Comparison of ENCODE assay signal across 20 cellular contexts in genomic region chr12:49335118-49335954, GRCh38. TPM values are rescaled to one million over a fixed set of nuclear protein-coding genes. Genes with fewer than 3 reads are reported as not detected.
DNase-seq lines count a peak whose midpoint lies in the region; ATAC-seq, FAIRE-seq and TF ChIP-seq lines count a peak whose summit lies in the region.
"Had no signal": no experiment of that assay in that cellular context is flagged by ENCODE, and none has a peak within 500 bp of the region (broad histone marks: within the 10 kb centered on the region; RNA-seq: fewer than 3 reads in every experiment).

No MANE protein-coding gene starts in this region.

- H3K79me2 ChIP-seq in K562 (ENCODE audit: control insufficient read depth, insufficient read depth, low read length): no peaks in the 10 kb centered on the region

- no peak overlapping the region for H3K4me2 ChIP-seq in K562 (ENCODE audit: insufficient read depth, low read length)

- CTCF ChIA-PET in activated naive CD4-positive, alpha-beta T cell treated with anti-CD3 and anti-CD28 coated beads, Interleukin-2, amount 10 ng/mL, durations not matched to agents 7 days and 5 days (lab: Charles Lee): interaction anchor here (0.7 to 4.8 kb wide), 6 partner anchors 12 to 247 kb away, joined by 3 to 27 read pairs (median 3); partner anchors contain the start of genes DNAJC22, PRPH, SPATS2 and TROAP
- CTCF ChIA-PET in K562 (lab: Yijun Ruan, JAX; ENCODE audit: low intra/inter-chr PET ratio): interaction anchor here (3.8 kb wide), 1 partner anchor 46 kb away, joined by 27 read pairs; no protein-coding TSS in a partner anchor
- CTCF ChIA-PET in naive thymus-derived CD4-positive, alpha-beta T cell (lab: Charles Lee): interaction anchor here (0.9 to 4.4 kb wide), 3 partner anchors 9 to 47 kb away, joined by 4 to 27 read pairs (median 5); partner anchors contain the start of gene DNAJC22

- H3K36me3 Mint-ChIP-seq in activated naive CD4-positive, alpha-beta T cell treated with anti-CD3 and anti-CD28 coated beads, Interleukin-2, amount 50 U/mL, for 24 hours: peaks cover 2% of the 10 kb centered on the region
- peaks cover 17% of the 10 kb centered on the region for H3K36me3 Mint-ChIP-seq in activated naive CD4-positive, alpha-beta T cell treated with anti-CD3 and anti-CD28 coated beads, Interleukin-2, amount 10 ng/mL, durations not matched to agents 7 days and 5 days
- peaks cover 0 to 16% (median 0%) of the 10 kb centered on the region in 5 donors for H3K36me3 Mint-ChIP-seq in naive thymus-derived CD4-positive, alpha-beta T cell
- no peaks in the 10 kb centered on the region for H3K36me3 Mint-ChIP-seq in activated T-cell treated with anti-CD3 and anti-CD28 coated beads, Interleukin-2, amount 50 U/mL, for 4 hours (ENCODE audit: insufficient read depth)

- no peak overlapping the region for H2AFZ ChIP-seq in K562 (ENCODE audit: low read depth, low read length)

- no peak for TF ChIP-seq RAD21 in K562 (CRISPR knock-in tag; conservative IDR thresholded peaks at IDR 0.05 in 1 of 2, IDR thresholded peaks at IDR 0.05 in 1 of 2)

- no peak for DNase-seq in activated naive CD4-positive, alpha-beta T cell treated with anti-CD3 and anti-CD28 coated beads, Interleukin-2, amount 10 ng/mL, durations not matched to agents 7 days and 5 days
- DNase-seq in K562 (ENCODE audit: extremely low read depth in 1 of 4, low spot score in 3 of 4) (no peak), Ammon's horn (ENCODE audit: low spot score) (no peak)
- DNase-seq in naive thymus-derived CD4-positive, alpha-beta T cell: no peak
- DNase-seq in activated T-cell treated with anti-CD3 and anti-CD28 coated beads, Interleukin-2, amount 50 U/mL, for 4 hours: no peak
- no peak for DNase-seq in stimulated activated CD4-positive, alpha-beta T cell treated with anti-CD3 and anti-CD28 coated beads, Interleukin-2, amount 100 ng/mL, for 24 hours
- DNase-seq: activated CD8-positive, alpha-beta memory T cell treated with anti-CD3 and anti-CD28 coated beads, Interleukin-2, amount 10 ng/mL, durations not matched to agents 7 days and 5 days; COR-L47; NCI-H1436 treated with DMSO at 0.1 percent for 48 hours; NCI-H226; uterus had no signal

- H3K4me1 ChIP-seq in K562 (replicated peaks in 1 of 2; ENCODE audit: control insufficient read depth in 2 of 2, insufficient read depth in 2 of 2, low read length in 2 of 2): peaks cover 11 to 47% of the 10 kb centered on the region in 2 experiments
- H3K4me1 ChIP-seq in naive thymus-derived CD4-positive, alpha-beta T cell (ENCODE audit: control insufficient read depth in 2 of 2, insufficient read depth in 2 of 2, low read length in 2 of 2): peaks cover 8 to 9% of the 10 kb centered on the region in 2 donors
- H3K4me1 ChIP-seq: uterus had no signal

- TF ChIP-seq CTCF in K562 (IDR thresholded peaks at IDR 0.05 in 2 of 3, conservative IDR thresholded peaks at IDR 0.05 in 1 of 3; ENCODE audit: insufficient read depth in 2 of 3, low read depth in 1 of 3, low read length in 3 of 3): no peak

- intact Hi-C loops in K562 (cut with micrococcal nuclease): no loop called here
- intact Hi-C loops in naive thymus-derived CD4-positive, alpha-beta T cell (cut with micrococcal nuclease): loop anchor here in 1 of 2 donors (5.0 kb wide), 1 partner anchor 353 kb away; no protein-coding TSS in a partner anchor

- H3K27ac Mint-ChIP-seq in activated naive CD4-positive, alpha-beta T cell treated with anti-CD3 and anti-CD28 coated beads, Interleukin-2, amount 50 U/mL, for 24 hours: peak overlapping the region; percentile 55
- no peak overlapping the region for H3K27ac Mint-ChIP-seq in activated naive CD4-positive, alpha-beta T cell treated with anti-CD3 and anti-CD28 coated beads, Interleukin-2, amount 10 ng/mL, durations not matched to agents 7 days and 5 days
- peak overlapping the region in 3 of 9 donors; percentile 24 to 71 (median 36) for H3K27ac Mint-ChIP-seq in naive thymus-derived CD4-positive, alpha-beta T cell
- H3K27ac Mint-ChIP-seq: activated CD8-positive, alpha-beta memory T cell treated with anti-CD3 and anti-CD28 coated beads, Interleukin-2, amount 10 ng/mL, durations not matched to agents 7 days and 5 days; dendritic cell treated with granulocyte-macrophage colony-stimulating factor and Interleukin-4, amounts not matched to agents 40 ng/mL and 50 ng/mL, for 4 days had no signal

- peaks cover 27% of the 10 kb centered on the region for H3K4me1 Mint-ChIP-seq in activated naive CD4-positive, alpha-beta T cell treated with anti-CD3 and anti-CD28 coated beads, Interleukin-2, amount 50 U/mL, for 24 hours
- H3K4me1 Mint-ChIP-seq in activated naive CD4-positive, alpha-beta T cell treated with anti-CD3 and anti-CD28 coated beads, Interleukin-2, amount 10 ng/mL, durations not matched to agents 7 days and 5 days: peaks cover 23% of the 10 kb centered on the region
- H3K4me1 Mint-ChIP-seq in naive thymus-derived CD4-positive, alpha-beta T cell: peaks cover 16 to 34% (median 32%) of the 10 kb centered on the region in 7 donors
- peaks cover 15% of the 10 kb centered on the region for H3K4me1 Mint-ChIP-seq in activated T-cell treated with anti-CD3 and anti-CD28 coated beads, Interleukin-2, amount 50 U/mL, for 4 hours (ENCODE audit: low read depth)

- H3K4me3 ChIP-seq in K562: no peak overlapping the region
- no peak overlapping the region for H3K4me3 ChIP-seq in naive thymus-derived CD4-positive, alpha-beta T cell (ENCODE audit: low read length)
- H3K4me3 ChIP-seq: right atrium auricular region, stomach, uterus had no signal

- peaks cover 47% of the 10 kb centered on the region for H3K27me3 Mint-ChIP-seq in activated naive CD4-positive, alpha-beta T cell treated with anti-CD3 and anti-CD28 coated beads, Interleukin-2, amount 50 U/mL, for 24 hours
- peaks cover 88% of the 10 kb centered on the region for H3K27me3 Mint-ChIP-seq in activated naive CD4-positive, alpha-beta T cell treated with anti-CD3 and anti-CD28 coated beads, Interleukin-2, amount 10 ng/mL, durations not matched to agents 7 days and 5 days
- peaks cover 62 to 80% (median 76%) of the 10 kb centered on the region in 5 donors for H3K27me3 Mint-ChIP-seq in naive thymus-derived CD4-positive, alpha-beta T cell
- peaks cover 74% of the 10 kb centered on the region for H3K27me3 Mint-ChIP-seq in activated T-cell treated with anti-CD3 and anti-CD28 coated beads, Interleukin-2, amount 50 U/mL, for 4 hours (ENCODE audit: low read depth)

- H3K9me1 ChIP-seq in K562 (ENCODE audit: control insufficient read depth, insufficient read depth, low read length): peaks cover 3% of the 10 kb centered on the region

- H3K27ac ChIP-seq in K562 (ENCODE audit: extremely low read depth, low read depth, low read length): no peak overlapping the region
- H3K27ac ChIP-seq in naive thymus-derived CD4-positive, alpha-beta T cell (ENCODE audit: low read depth, low read length): no peak overlapping the region
- H3K27ac ChIP-seq: epithelial cell of prostate, right atrium auricular region, stomach, uterus had no signal

- ATAC-seq in K562: no peak
- no peak for ATAC-seq in naive thymus-derived CD4-positive, alpha-beta T cell
- no peak for ATAC-seq in activated T-cell treated with anti-CD3 and anti-CD28 coated beads, Interleukin-2, amount 50 U/mL, for 4 hours
- no peak for ATAC-seq in HG03521 (IDR thresholded peaks at IDR 0.05; ENCODE audit: unreplicated experiment)
- ATAC-seq: activated CD8-positive, alpha-beta memory T cell treated with anti-CD3 and anti-CD28 coated beads, Interleukin-2, amount 10 ng/mL, durations not matched to agents 7 days and 5 days had no signal

- POLR2A ChIA-PET in K562 (lab: Yijun Ruan, JAX): interaction anchor here (0.7 to 2.1 kb wide), 6 partner anchors 9 to 68 kb away, joined by 3 to 13 read pairs (median 4); partner anchors contain the start of gene TROAP
- POLR2A ChIA-PET in naive thymus-derived CD4-positive, alpha-beta T cell (lab: Charles Lee): interaction anchor here (0.8 kb wide), 1 partner anchor 482 kb away, joined by 4 read pairs; no protein-coding TSS in a partner anchor

- WGBS in K562 (ENCODE audit: insufficient coverage, low coverage, missing lambda C conversion rate): 73% methylated on average over 15 of the region's 16 CpGs

- TF ChIP-seq EP300 in K562 (IDR thresholded peaks at IDR 0.05; ENCODE audit: low read length): no peak

- BruUV-seq in K562 (replicated peaks; lab: Mats Ljungman, UMichigan): no TSS peak

- in situ Hi-C loops in K562 (cut with MboI): loop anchor here (5.0 kb wide), 1 partner anchor 48 kb away; no protein-coding TSS in a partner anchor

- TF ChIP-seq POLR2A in K562 (conservative IDR thresholded peaks at IDR 0.05): no peak

- FAIRE-seq in K562 (lab: Jason Lieb, UNC): no peak
- FAIRE-seq: RCC 7860 had no signal

- no peak overlapping the region for H3K9ac ChIP-seq in K562 (ENCODE audit: insufficient read depth in 1 of 2, low read depth in 2 of 2, low read length in 2 of 2)

- H4K20me1 ChIP-seq in K562 (replicated peaks; ENCODE audit: control insufficient read depth, insufficient read depth, low read length): no peaks in the 10 kb centered on the region

- H3K36me3 ChIP-seq in K562 (ENCODE audit: control insufficient read depth, insufficient read depth, low read length): peaks cover 16% of the 10 kb centered on the region; the same call in 2 of the 3 replicates
- no peaks in the 10 kb centered on the region for H3K36me3 ChIP-seq in naive thymus-derived CD4-positive, alpha-beta T cell (ENCODE audit: control insufficient read depth in 2 of 3, insufficient read depth in 3 of 3, low read length in 3 of 3)
- H3K36me3 ChIP-seq: right atrium auricular region, stomach, uterus had no signal

- H3K27me3 ChIP-seq in K562 (ENCODE audit: control insufficient read depth in 2 of 2, insufficient read depth in 2 of 2, low read length in 2 of 2): no peaks in the 10 kb centered on the region
- H3K27me3 ChIP-seq in naive thymus-derived CD4-positive, alpha-beta T cell (ENCODE audit: control insufficient read depth in 2 of 2, insufficient read depth in 2 of 2, low read length in 2 of 2): peaks cover 0 to 21% of the 10 kb centered on the region in 2 donors

- H3K9me3 Mint-ChIP-seq in activated naive CD4-positive, alpha-beta T cell treated with anti-CD3 and anti-CD28 coated beads, Interleukin-2, amount 50 U/mL, for 24 hours: no peaks in the 10 kb centered on the region
- H3K9me3 Mint-ChIP-seq in activated naive CD4-positive, alpha-beta T cell treated with anti-CD3 and anti-CD28 coated beads, Interleukin-2, amount 10 ng/mL, durations not matched to agents 7 days and 5 days: no peaks in the 10 kb centered on the region
- peaks cover 0 to 3% (median 0%) of the 10 kb centered on the region in 11 donors for H3K9me3 Mint-ChIP-seq in naive thymus-derived CD4-positive, alpha-beta T cell
- H3K9me3 Mint-ChIP-seq in activated T-cell treated with anti-CD3 and anti-CD28 coated beads, Interleukin-2, amount 50 U/mL, for 4 hours: no peaks in the 10 kb centered on the region
- H3K9me3 Mint-ChIP-seq: dendritic cell treated with granulocyte-macrophage colony-stimulating factor and Interleukin-4, amounts not matched to agents 40 ng/mL and 50 ng/mL, for 4 days had no signal

- peak overlapping the region; percentile 27 for H3K4me3 Mint-ChIP-seq in activated naive CD4-positive, alpha-beta T cell treated with anti-CD3 and anti-CD28 coated beads, Interleukin-2, amount 50 U/mL, for 24 hours
- H3K4me3 Mint-ChIP-seq in activated naive CD4-positive, alpha-beta T cell treated with anti-CD3 and anti-CD28 coated beads, Interleukin-2, amount 10 ng/mL, durations not matched to agents 7 days and 5 days: no peak overlapping the region
- peak overlapping the region in 8 of 10 donors; percentile 6 to 62 (median 38) for H3K4me3 Mint-ChIP-seq in naive thymus-derived CD4-positive, alpha-beta T cell
- H3K4me3 Mint-ChIP-seq in activated T-cell treated with anti-CD3 and anti-CD28 coated beads, Interleukin-2, amount 50 U/mL, for 4 hours: no peak overlapping the region
- H3K4me3 Mint-ChIP-seq: activated CD8-positive, alpha-beta memory T cell treated with anti-CD3 and anti-CD28 coated beads, Interleukin-2, amount 10 ng/mL, durations not matched to agents 7 days and 5 days; dendritic cell treated with granulocyte-macrophage colony-stimulating factor and Interleukin-4, amounts not matched to agents 40 ng/mL and 50 ng/mL, for 4 days had no signal

- no peaks in the 10 kb centered on the region for H3K9me3 ChIP-seq in K562 (replicated peaks; ENCODE audit: control insufficient read depth, insufficient read depth, low read depth, low read length)
- H3K9me3 ChIP-seq in naive thymus-derived CD4-positive, alpha-beta T cell (ENCODE audit: control insufficient read depth in 2 of 3, low read length in 3 of 3): no peaks in the 10 kb centered on the region
- H3K9me3 ChIP-seq: right atrium auricular region, stomach, uterus had no signal

RNA-seq across cellular contexts. Expression of gene C1QL4, which starts 1.7 kb away (rescaled TPM):
- 0.77 and 1.9 TPM in 2 replicates for total RNA-seq in K562 (2011; cell fraction: chromatin; rRNA removed; ENCODE audit: low replicate concordance)
- 2.7 and 2.8 TPM in 2 replicates for total RNA-seq in K562 (2011; cell fraction: nucleolus; rRNA removed)
- total RNA-seq in K562 (2011; cell fraction: nucleoplasm; rRNA removed): 1.3 and 1.9 TPM in 2 replicates
- total RNA-seq in K562 (2014; rRNA removed): 2.0 and 2.1 TPM in 2 replicates
- total RNA-seq in K562 (2014; rRNA removed; fragmentation: Illumina TruSeq; extraction: Trizol): 0.10 and 0.15 TPM in 2 replicates
- 0.14 and 0.23 TPM in 2 replicates for total RNA-seq in K562 (2015; rRNA removed; fragmentation: Illumina TruSeq; extraction: Trizol)
- 1.4 and 1.5 TPM in 2 replicates for total RNA-seq in K562 (2021)
- polyA plus RNA-seq in K562 (2011; rRNA removed): 0.35 and 0.81 TPM in 2 replicates
- polyA plus RNA-seq in K562 (2011; cell fraction: cytosol; rRNA removed): 0.75 and 1.8 TPM in 2 replicates
- polyA plus RNA-seq in K562 (2011; cell fraction: nucleus; rRNA removed): 2.0 and 2.9 TPM in 2 replicates
- 0.64 and 1.00 TPM in 2 replicates for polyA plus RNA-seq in K562 (2012)
- polyA plus RNA-seq in K562 (2014; fragmentation: Illumina TruSeq; extraction: Trizol): 0.31 and 0.61 TPM in 2 replicates
- polyA plus RNA-seq in K562 (2014; fragmentation: Nextera tagmentation; extraction: Ambion mirVana): under 1 TPM; 0.08 to 0.10 TPM
- 1.2 and 1.3 TPM in 2 replicates for polyA plus RNA-seq in K562 (2014; rRNA removed)
- 0.18 TPM in 1 of 2 replicates, not detected in the other for polyA minus RNA-seq in K562 (2011; rRNA and poly(A)+ RNA removed)
- polyA minus RNA-seq in K562 (2011; cell fraction: cytosol; rRNA and poly(A)+ RNA removed): 0.38 and 1.0 TPM in 2 replicates
- 0.94 and 1.00 TPM in 2 replicates for polyA minus RNA-seq in K562 (2011; cell fraction: nucleus; rRNA and poly(A)+ RNA removed)
- total RNA-seq in naive thymus-derived CD4-positive, alpha-beta T cell: not detected
- polyA plus RNA-seq in naive thymus-derived CD4-positive, alpha-beta T cell: not detected
- total RNA-seq in activated T-cell treated with anti-CD3 and anti-CD28 coated beads, Interleukin-2, amount 50 U/mL, for 4 hours: not detected
- total RNA-seq: activated CD8-positive, alpha-beta memory T cell treated with anti-CD3 and anti-CD28 coated beads, Interleukin-2, amount 10 ng/mL, durations not matched to agents 7 days and 5 days; liver; right atrium auricular region; stomach had no signal
- polyA plus RNA-seq: AG04450, liver, stomach had no signal

RNA-seq across cellular contexts. Expression of gene DNAJC22, which starts 11.4 kb away (rescaled TPM):
- 2.1 and 4.9 TPM in 2 replicates for total RNA-seq in K562 (2011; cell fraction: chromatin; rRNA removed; ENCODE audit: low replicate concordance)
- total RNA-seq in K562 (2011; cell fraction: nucleolus; rRNA removed): 2.0 and 2.3 TPM in 2 replicates
- total RNA-seq in K562 (2011; cell fraction: nucleoplasm; rRNA removed): 1.7 and 2.2 TPM in 2 replicates
- total RNA-seq in K562 (2014; rRNA removed) (0.50 and 0.69 TPM in 2 replicates), K562 (2014; rRNA removed; fragmentation: Illumina TruSeq; extraction: Trizol) (0.47 and 0.99 TPM in 2 replicates), K562 (2015; rRNA removed; fragmentation: Illumina TruSeq; extraction: Trizol) (0.40 and 0.45 TPM in 2 replicates), K562 (2021) (0.62 and 0.69 TPM in 2 replicates)
- polyA plus RNA-seq in K562 (2011; rRNA removed) (0.83 and 1.2 TPM in 2 replicates), K562 (2014; fragmentation: Illumina TruSeq; extraction: Trizol) (0.36 and 0.61 TPM in 2 replicates), K562 (2014; fragmentation: Nextera tagmentation; extraction: Ambion mirVana) (under 1 TPM; 0.10 to 0.15 TPM), K562 (2014; rRNA removed) (0.36 and 0.98 TPM in 2 replicates)
- polyA plus RNA-seq in K562 (2011; cell fraction: cytosol; rRNA removed): 0.80 and 0.89 TPM in 2 replicates
- polyA plus RNA-seq in K562 (2011; cell fraction: nucleus; rRNA removed): 0.98 and 2.8 TPM in 2 replicates
- 0.30 and 0.51 TPM in 2 replicates for polyA plus RNA-seq in K562 (2012)
- polyA minus RNA-seq in K562 (2011; rRNA and poly(A)+ RNA removed): 0.57 and 0.84 TPM in 2 replicates
- 0.73 and 0.95 TPM in 2 replicates for polyA minus RNA-seq in K562 (2011; cell fraction: cytosol; rRNA and poly(A)+ RNA removed)
- 0.33 and 0.67 TPM in 2 replicates for polyA minus RNA-seq in K562 (2011; cell fraction: nucleus; rRNA and poly(A)+ RNA removed)
- total RNA-seq in naive thymus-derived CD4-positive, alpha-beta T cell: not detected
- not detected for polyA plus RNA-seq in naive thymus-derived CD4-positive, alpha-beta T cell
- under 1 TPM in 1 of 3 donors, not detected in 2; 0.11 TPM for total RNA-seq in activated T-cell treated with anti-CD3 and anti-CD28 coated beads, Interleukin-2, amount 50 U/mL, for 4 hours

RNA-seq across cellular contexts. Expression of gene TROAP, which starts 12.3 kb away (rescaled TPM):
- 116 and 289 TPM in 2 replicates for total RNA-seq in K562 (2011; cell fraction: chromatin; rRNA removed; ENCODE audit: low replicate concordance)
- 173 and 178 TPM in 2 replicates for total RNA-seq in K562 (2011; cell fraction: nucleolus; rRNA removed)
- total RNA-seq in K562 (2011; cell fraction: nucleoplasm; rRNA removed): 141 and 151 TPM in 2 replicates
- 60.4 and 60.8 TPM in 2 replicates for total RNA-seq in K562 (2014; rRNA removed)
- 39.0 and 56.5 TPM in 2 replicates for total RNA-seq in K562 (2014; rRNA removed; fragmentation: Illumina TruSeq; extraction: Trizol)
- total RNA-seq in K562 (2015; rRNA removed; fragmentation: Illumina TruSeq; extraction: Trizol): 59.2 and 59.8 TPM in 2 replicates
- total RNA-seq in K562 (2021): 72.9 and 83.0 TPM in 2 replicates
- 46.4 and 61.0 TPM in 2 replicates for polyA plus RNA-seq in K562 (2011; rRNA removed)
- polyA plus RNA-seq in K562 (2011; cell fraction: cytosol; rRNA removed): 34.7 and 45.0 TPM in 2 replicates
- polyA plus RNA-seq in K562 (2011; cell fraction: nucleus; rRNA removed): 167 and 238 TPM in 2 replicates
- 67.5 and 72.2 TPM in 2 replicates for polyA plus RNA-seq in K562 (2012)
- 171 and 183 TPM in 2 replicates for polyA plus RNA-seq in K562 (2014; fragmentation: Illumina TruSeq; extraction: Trizol)
- 10 to 100 TPM; 52.1 to 53.7 TPM for polyA plus RNA-seq in K562 (2014; fragmentation: Nextera tagmentation; extraction: Ambion mirVana)
- 101 and 112 TPM in 2 replicates for polyA plus RNA-seq in K562 (2014; rRNA removed)
- 26.0 and 27.1 TPM in 2 replicates for polyA minus RNA-seq in K562 (2011; rRNA and poly(A)+ RNA removed)
- polyA minus RNA-seq in K562 (2011; cell fraction: cytosol; rRNA and poly(A)+ RNA removed): 28.1 and 36.8 TPM in 2 replicates
- polyA minus RNA-seq in K562 (2011; cell fraction: nucleus; rRNA and poly(A)+ RNA removed): 70.8 and 123 TPM in 2 replicates
- 10 to 100 TPM in 1 of 5 experiments, 1 to 10 TPM in 2, under 1 TPM in 1, not detected in 1; 0.83 to 58.2 (median 1.3) TPM for total RNA-seq in naive thymus-derived CD4-positive, alpha-beta T cell
- under 1 TPM in 1 of 2 donors, not detected in 1; 0.21 TPM for polyA plus RNA-seq in naive thymus-derived CD4-positive, alpha-beta T cell
- total RNA-seq in activated T-cell treated with anti-CD3 and anti-CD28 coated beads, Interleukin-2, amount 50 U/mL, for 4 hours: 10 to 100 TPM; 11.6 to 16.8 (median 13.7) TPM

RNA-seq across cellular contexts. Expression of gene SPATS2, which starts 31.9 kb away (rescaled TPM):
- total RNA-seq in K562 (2011; cell fraction: chromatin; rRNA removed; ENCODE audit: low replicate concordance): 49.5 and 94.9 TPM in 2 replicates
- 28.2 and 31.3 TPM in 2 replicates for total RNA-seq in K562 (2011; cell fraction: nucleolus; rRNA removed)
- 38.9 and 51.6 TPM in 2 replicates for total RNA-seq in K562 (2011; cell fraction: nucleoplasm; rRNA removed)
- total RNA-seq in K562 (2014; rRNA removed) (9.7 and 12.5 TPM in 2 replicates), K562 (2014; rRNA removed; fragmentation: Illumina TruSeq; extraction: Trizol) (18.3 and 20.3 TPM in 2 replicates), K562 (2015; rRNA removed; fragmentation: Illumina TruSeq; extraction: Trizol) (17.8 and 17.9 TPM in 2 replicates), K562 (2021) (14.6 and 16.3 TPM in 2 replicates)
- polyA plus RNA-seq in K562 (2011; rRNA removed) (30.0 and 48.2 TPM in 2 replicates), K562 (2014; fragmentation: Illumina TruSeq; extraction: Trizol) (22.6 and 25.3 TPM in 2 replicates), K562 (2014; fragmentation: Nextera tagmentation; extraction: Ambion mirVana) (1 to 10 TPM; 5.4 to 8.7 TPM), K562 (2014; rRNA removed) (14.9 and 17.5 TPM in 2 replicates)
- 20.0 and 25.0 TPM in 2 replicates for polyA plus RNA-seq in K562 (2011; cell fraction: cytosol; rRNA removed)
- polyA plus RNA-seq in K562 (2011; cell fraction: nucleus; rRNA removed): 17.1 and 18.6 TPM in 2 replicates
- polyA plus RNA-seq in K562 (2012): 14.7 and 16.8 TPM in 2 replicates
- 41.3 and 51.6 TPM in 2 replicates for polyA minus RNA-seq in K562 (2011; rRNA and poly(A)+ RNA removed)
- polyA minus RNA-seq in K562 (2011; cell fraction: cytosol; rRNA and poly(A)+ RNA removed): 15.9 and 27.9 TPM in 2 replicates
- polyA minus RNA-seq in K562 (2011; cell fraction: nucleus; rRNA and poly(A)+ RNA removed): 12.3 and 24.8 TPM in 2 replicates
- 1 to 10 TPM; 7.4 to 9.8 (median 8.9) TPM for total RNA-seq in naive thymus-derived CD4-positive, alpha-beta T cell
- polyA plus RNA-seq in naive thymus-derived CD4-positive, alpha-beta T cell: 1 to 10 TPM; 3.0 to 7.8 TPM
- 1 to 10 TPM; 6.9 to 7.2 (median 7.0) TPM for total RNA-seq in activated T-cell treated with anti-CD3 and anti-CD28 coated beads, Interleukin-2, amount 50 U/mL, for 4 hours

RNA-seq across cellular contexts. Expression of gene PRPH, which starts 40.4 kb away (rescaled TPM):
- total RNA-seq in K562 (2011; cell fraction: chromatin; rRNA removed; ENCODE audit: low replicate concordance): not detected in 2 replicates
- total RNA-seq in K562 (2011; cell fraction: nucleolus; rRNA removed): 0.13 and 0.67 TPM in 2 replicates
- 0.81 TPM in 1 of 2 replicates, not detected in the other for total RNA-seq in K562 (2011; cell fraction: nucleoplasm; rRNA removed)
- total RNA-seq in K562 (2014; rRNA removed) (0.27 and 1.3 TPM in 2 replicates), K562 (2014; rRNA removed; fragmentation: Illumina TruSeq; extraction: Trizol) (0.36 and 0.51 TPM in 2 replicates), K562 (2015; rRNA removed; fragmentation: Illumina TruSeq; extraction: Trizol) (0.41 TPM in 1 of 2 replicates, not detected in the other), K562 (2021) (0.81 and 1.6 TPM in 2 replicates)
- polyA plus RNA-seq in K562 (2011; rRNA removed) (0.71 and 1.4 TPM in 2 replicates), K562 (2014; fragmentation: Illumina TruSeq; extraction: Trizol) (0.97 and 1.3 TPM in 2 replicates), K562 (2014; fragmentation: Nextera tagmentation; extraction: Ambion mirVana) (1 to 10 TPM; 1.8 to 1.9 TPM), K562 (2014; rRNA removed) (1.3 TPM in 2 replicates)
- polyA plus RNA-seq in K562 (2011; cell fraction: cytosol; rRNA removed): 1.2 and 2.7 TPM in 2 replicates
- polyA plus RNA-seq in K562 (2011; cell fraction: nucleus; rRNA removed): 0.65 and 1.4 TPM in 2 replicates
- 1.1 and 4.3 TPM in 2 replicates for polyA plus RNA-seq in K562 (2012)
- polyA minus RNA-seq in K562 (2011; rRNA and poly(A)+ RNA removed): 0.84 TPM in 1 of 2 replicates, not detected in the other
- not detected in 2 replicates for polyA minus RNA-seq in K562 (2011; cell fraction: cytosol; rRNA and poly(A)+ RNA removed)
- not detected in 2 replicates for polyA minus RNA-seq in K562 (2011; cell fraction: nucleus; rRNA and poly(A)+ RNA removed)
- not detected for total RNA-seq in naive thymus-derived CD4-positive, alpha-beta T cell
- polyA plus RNA-seq in naive thymus-derived CD4-positive, alpha-beta T cell: not detected
- not detected for total RNA-seq in activated T-cell treated with anti-CD3 and anti-CD28 coated beads, Interleukin-2, amount 50 U/mL, for 4 hours
- total RNA-seq: liver had no signal
- polyA plus RNA-seq: AG04450 had no signal

Comparison
In these comparisons a context has a peak if more than half of its experiments do, and no peak if none do; other contexts are left out.
1. H3K4me3 Mint-ChIP-seq: peak in activated naive CD4-positive, alpha-beta T cell treated with anti-CD3 and anti-CD28 coated beads, Interleukin-2, amount 50 U/mL, for 24 hours (single experiment) and naive thymus-derived CD4-positive, alpha-beta T cell (8 of 10); none in activated naive CD4-positive, alpha-beta T cell treated with anti-CD3 and anti-CD28 coated beads, Interleukin-2, amount 10 ng/mL, durations not matched to agents 7 days and 5 days (single experiment) and activated T-cell treated with anti-CD3 and anti-CD28 coated beads, Interleukin-2, amount 50 U/mL, for 4 hours (single experiment).